In the genomic region with DNA sequence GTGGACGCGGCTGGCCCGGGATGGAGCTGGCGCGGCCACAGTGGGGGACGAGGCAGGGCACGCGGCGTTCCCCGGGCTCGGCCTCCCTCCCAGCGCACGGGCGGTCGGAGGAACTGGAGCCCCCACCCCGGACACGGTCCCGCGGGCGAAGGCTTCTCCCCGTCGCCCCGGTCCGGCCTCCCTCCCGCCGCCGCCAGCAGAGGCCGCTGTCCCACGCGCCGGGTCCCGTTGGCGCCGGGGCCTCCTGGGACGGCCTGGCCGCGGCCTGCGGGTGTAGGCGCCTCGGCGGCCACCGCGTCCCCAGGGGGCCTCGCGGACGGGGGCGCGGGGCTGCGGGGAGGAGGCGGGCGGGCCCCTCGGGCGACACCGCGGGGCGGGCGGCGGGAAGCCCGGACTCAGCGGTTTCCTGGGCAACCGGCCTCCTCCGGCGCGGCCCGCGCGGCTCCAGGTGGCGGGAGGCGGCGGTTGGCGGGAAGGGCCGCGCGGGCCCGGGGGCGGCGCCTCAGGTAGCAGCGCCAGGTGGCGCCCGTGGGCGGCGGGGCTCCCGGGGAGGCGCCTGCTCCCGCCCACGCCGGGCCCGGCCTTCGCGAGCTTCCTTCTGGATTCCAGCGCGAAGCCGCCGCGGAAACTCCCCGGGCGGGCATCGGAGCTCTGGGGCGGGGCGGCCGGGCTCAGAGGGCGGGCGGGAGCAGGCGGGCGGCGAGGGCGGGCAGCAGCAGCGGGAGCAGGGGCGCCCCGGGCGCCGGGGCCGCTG, we compare ENCODE assay signal across 8 cellular contexts. TPM values are rescaled to one million over a fixed set of nuclear protein-coding genes. Genes with fewer than 3 reads are reported as not detected.
DNase-seq lines count a peak whose midpoint lies in the region; ATAC-seq and TF ChIP-seq lines count a peak whose summit lies in the region.

No MANE protein-coding gene starts in this region.

- intact Hi-C loops in heart right ventricle (cut with DNase I) = loop anchor here in 9 of 10 donors (1.0 to 10.0 kb wide), 5 partner anchors 182 to 184 kb away; no protein-coding TSS in a partner anchor

- H3K9me3 ChIP-seq in SK-N-MC (ENCODE audit: low read depth, low read length) = no peaks in the 10 kb centered on the region
- peaks cover 0 to 10% (median 0%) of the 10 kb centered on the region in 11 donors for H3K9me3 ChIP-seq in heart right ventricle

- H3K27ac ChIP-seq in SK-N-MC (peak overlapping the region; percentile 75; the same call in 1 of the 2 replicates), heart right ventricle (peak overlapping the region; percentile 19 to 86 (median 74)), urinary bladder (ENCODE audit: low read depth) (peak overlapping the region; percentile 86)

- peak overlapping the region; percentile 77 for H3K9ac ChIP-seq in SK-N-MC (ENCODE audit: insufficient read length)

- no peaks in the 10 kb centered on the region for H3K27me3 ChIP-seq in heart right ventricle

- peaks cover 5% of the 10 kb centered on the region for H3K27me3 Mint-ChIP-seq in activated naive CD8-positive, alpha-beta T cell treated with anti-CD3 and anti-CD28 coated beads, Interleukin-2, amount 50 U/mL, for 24 hours
- H3K27me3 Mint-ChIP-seq in progenitor cell of endocrine pancreas = peaks cover 16% of the 10 kb centered on the region

- no peak overlapping the region for H3K27ac Mint-ChIP-seq in activated naive CD8-positive, alpha-beta T cell treated with anti-CD3 and anti-CD28 coated beads, Interleukin-2, amount 50 U/mL, for 24 hours
- no peak overlapping the region for H3K27ac Mint-ChIP-seq in progenitor cell of endocrine pancreas

- H3K4me1 ChIP-seq in heart right ventricle (peaks cover 0 to 18% (median 10%) of the 10 kb centered on the region in 9 donors), urinary bladder (ENCODE audit: insufficient read depth) (no peaks in the 10 kb centered on the region)

- DNase-seq in ELR (ENCODE audit: low read depth) = peak; percentile 77
- DNase-seq in KG1 (lab: John Stamatoyannopoulos, UW) = peak; percentile 50
- DNase-seq in SK-N-MC (ENCODE audit: low read depth, low spot score) = no peak
- peak; percentile 81 for DNase-seq in activated naive CD8-positive, alpha-beta T cell treated with anti-CD3 and anti-CD28 coated beads, Interleukin-2, amount 50 U/mL, for 24 hours
- peak; percentile 62 to 79 for DNase-seq in heart right ventricle
- peak; percentile 72 for DNase-seq in progenitor cell of endocrine pancreas (ENCODE audit: low spot score, unreplicated experiment)

- H3K36me3 Mint-ChIP-seq in activated naive CD8-positive, alpha-beta T cell treated with anti-CD3 and anti-CD28 coated beads, Interleukin-2, amount 50 U/mL, for 24 hours (ENCODE audit: low read depth) = no peaks in the 10 kb centered on the region
- H3K36me3 Mint-ChIP-seq in progenitor cell of endocrine pancreas (ENCODE audit: insufficient read depth) = peaks cover 7% of the 10 kb centered on the region

- H3K9me3 Mint-ChIP-seq in activated naive CD8-positive, alpha-beta T cell treated with anti-CD3 and anti-CD28 coated beads, Interleukin-2, amount 50 U/mL, for 24 hours = no peaks in the 10 kb centered on the region
- H3K9me3 Mint-ChIP-seq in progenitor cell of endocrine pancreas (ENCODE audit: low read depth) = no peaks in the 10 kb centered on the region

- peaks cover 10% of the 10 kb centered on the region for H3K4me1 Mint-ChIP-seq in activated naive CD8-positive, alpha-beta T cell treated with anti-CD3 and anti-CD28 coated beads, Interleukin-2, amount 50 U/mL, for 24 hours
- peaks cover 9% of the 10 kb centered on the region for H3K4me1 Mint-ChIP-seq in progenitor cell of endocrine pancreas (ENCODE audit: low read depth)

- ATAC-seq in GM21723 (IDR thresholded peaks at IDR 0.05; ENCODE audit: unreplicated experiment) = peak; percentile 69
- peak; percentile 73 for ATAC-seq in activated naive CD8-positive, alpha-beta T cell treated with anti-CD3 and anti-CD28 coated beads, Interleukin-2, amount 50 U/mL, for 24 hours
- ATAC-seq in heart right ventricle = peak; percentile 81 to 92 (median 88)

- 0% methylated on average over 74 to 113 of the region's 113 CpGs for WGBS in heart right ventricle, 2 donors
- WGBS in urinary bladder = under 1% methylated on average over 113 of the region's 113 CpGs

- peak; percentile 65 to 88 (median 76) for TF ChIP-seq CTCF in heart right ventricle (IDR thresholded peaks at IDR 0.05)
- peak; percentile 77 for TF ChIP-seq CTCF in progenitor cell of endocrine pancreas (IDR thresholded peaks at IDR 0.05; ENCODE audit: unreplicated experiment)

- H3K4me3 ChIP-seq in SK-N-MC (peak overlapping the region; percentile 71), heart right ventricle (peak overlapping the region; percentile 19 to 75 (median 68)), urinary bladder (ENCODE audit: low read depth, low read length) (peak overlapping the region; percentile 64)

- H3K4me3 Mint-ChIP-seq in activated naive CD8-positive, alpha-beta T cell treated with anti-CD3 and anti-CD28 coated beads, Interleukin-2, amount 50 U/mL, for 24 hours = no peak overlapping the region
- no peak overlapping the region for H3K4me3 Mint-ChIP-seq in progenitor cell of endocrine pancreas (ENCODE audit: low read depth)

- no peaks in the 10 kb centered on the region for H3K36me3 ChIP-seq in SK-N-MC (ENCODE audit: insufficient read depth, low read length)
- H3K36me3 ChIP-seq in heart right ventricle = no peaks in the 10 kb centered on the region
- H3K36me3 ChIP-seq in urinary bladder (ENCODE audit: insufficient read depth) = no peaks in the 10 kb centered on the region

RNA-seq across cellular contexts. Expression of gene MELTF, which starts 26.7 kb away (rescaled TPM):
- total RNA-seq in heart right ventricle (10 to 100 TPM in 3 of 10 donors, 1 to 10 TPM in 7; 2.5 to 27.5 (median 6.3) TPM), progenitor cell of endocrine pancreas (4.8 and 5.0 TPM in 2 replicates), urinary bladder (8.4 TPM)
- polyA plus RNA-seq in heart right ventricle (10 to 100 TPM in 1 of 2 donors, 1 to 10 TPM in 1; 8.5 to 31.4 TPM), urinary bladder (4.9 TPM)

RNA-seq across cellular contexts. Expression of gene PIGZ, which starts 34.2 kb away (rescaled TPM):
- total RNA-seq in heart right ventricle (1 to 10 TPM; 4.4 to 7.7 (median 6.0) TPM), progenitor cell of endocrine pancreas (4.7 and 6.0 TPM in 2 replicates), urinary bladder (5.8 TPM)
- polyA plus RNA-seq in heart right ventricle (1 to 10 TPM; 2.2 to 7.3 TPM), urinary bladder (10.8 TPM)
